35 cellular contexts compared by ENCODE assay signal in the genomic region with DNA sequence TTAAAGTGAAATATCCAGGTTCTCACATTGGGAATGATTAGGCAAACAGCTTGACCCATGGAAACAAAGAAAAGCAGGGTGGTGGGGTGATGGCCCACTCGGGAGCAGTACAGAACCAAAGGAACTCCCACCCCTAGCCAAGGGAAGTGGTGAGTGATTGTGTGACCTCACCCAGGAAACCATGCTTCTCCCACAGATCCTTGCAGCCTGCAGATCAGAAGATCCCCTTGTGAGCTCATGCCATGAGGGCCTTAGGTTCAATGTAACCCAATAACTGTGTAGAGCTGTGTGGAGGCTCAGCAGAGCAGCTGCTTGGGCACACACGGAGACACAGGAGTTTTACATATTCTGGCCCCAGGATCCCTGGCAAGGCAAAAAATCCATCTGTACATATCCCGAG.
"Had no signal": no experiment of that assay in that cellular context is flagged by ENCODE, and none has a peak within 500 bp of the region (broad histone marks: within the 10 kb centered on the region; RNA-seq: fewer than 3 reads in every experiment).

No MANE protein-coding gene starts in this region.

- H3K4me1 Mint-ChIP-seq: activated B cell treated with CpG ODN at 0.5 μM for 24 hours; activated naive CD4-positive, alpha-beta T cell treated with anti-CD3 and anti-CD28 coated beads, Interleukin-2, amount 10 ng/mL, durations not matched to agents 7 days and 5 days; activated naive CD8-positive, alpha-beta T cell treated with anti-CD3 and anti-CD28 coated beads, Interleukin-2, amount 50 U/mL, for 24 hours; brain had no signal

- H3K4me3 ChIP-seq: K562, Peyer's patch had no signal

- H3K27me3 ChIP-seq: Peyer's patch had no signal

- H3K4me1 ChIP-seq: Peyer's patch had no signal

- DNase-seq: activated B cell treated with CpG ODN at 0.5 μM for 24 hours; activated CD4-positive, alpha-beta memory T cell treated with anti-CD3 and anti-CD28 coated beads, Interleukin-2, amount 10 ng/mL, durations not matched to agents 7 days and 5 days; activated CD4-positive, alpha-beta T cell treated with anti-CD3 and anti-CD28 coated beads for 4 hours; activated CD4-positive, alpha-beta T cell treated with anti-CD3 and anti-CD28 coated beads, Interleukin-2, amount 50 U/mL, for 1 hour; activated CD4-positive, CD25-positive, alpha-beta regulatory T cell treated with anti-CD3 and anti-CD28 coated beads, Interleukin-2, amount 50 U/mL, for 72 hours; activated CD8-positive, alpha-beta memory T cell treated with anti-CD3 and anti-CD28 coated beads for 24 hours; activated naive CD4-positive, alpha-beta T cell treated with anti-CD3 and anti-CD28 coated beads, Interleukin-2, amount 10 ng/mL, durations not matched to agents 7 days and 5 days; activated naive CD8-positive, alpha-beta T cell treated with anti-CD3 and anti-CD28 coated beads, Interleukin-2, amount 50 U/mL, for 24 hours; activated T-cell treated with anti-CD3 and anti-CD28 coated beads, Interleukin-2, amount 50 U/mL, for 24 hours; anterior cingulate cortex; caudate nucleus; NCI-H1048; NCI-H1105 treated with DMSO at 0.1 percent for 48 hours; NCI-H1436; NCI-H1694; NCI-H1930; NCI-H2081 treated with DMSO at 0.1 percent for 48 hours; NCI-H226; NCI-H524 treated with DMSO at 0.1 percent for 48 hours; NCI-H748 treated with DMSO at 0.1 percent for 48 hours; NK-92 treated with Interleukin-12 subunit alpha and Interleukin-12 subunit beta, amount 100 ng/mL, for 24 hours; PC-3; Peyer's patch; RPMI8226; SHP77 treated with DMSO at 0.1 percent for 48 hours; SW 1271; T-helper 1 cell; T-helper 2 cell; T-helper 9 cell had no signal

- ATAC-seq: activated naive CD8-positive, alpha-beta T cell treated with anti-CD3 and anti-CD28 coated beads, Interleukin-2, amount 50 U/mL, for 24 hours; K562; PC-3; SK-N-SH treated with all-trans-retinoic acid at 6 μM for 48 hours had no signal

- H3K27ac ChIP-seq: Peyer's patch, VCaP had no signal

- H3K36me3 ChIP-seq: Peyer's patch had no signal

- H3K27me3 Mint-ChIP-seq: activated B cell treated with CpG ODN at 0.5 μM for 24 hours; activated naive CD4-positive, alpha-beta T cell treated with anti-CD3 and anti-CD28 coated beads, Interleukin-2, amount 10 ng/mL, durations not matched to agents 7 days and 5 days; activated naive CD8-positive, alpha-beta T cell; activated naive CD8-positive, alpha-beta T cell treated with anti-CD3 and anti-CD28 coated beads, Interleukin-2, amount 50 U/mL, for 24 hours; activated T-cell treated with anti-CD3 and anti-CD28 coated beads, Interleukin-2, amount 50 U/mL, for 24 hours had no signal

- H3K36me3 Mint-ChIP-seq: activated naive CD4-positive, alpha-beta T cell treated with anti-CD3 and anti-CD28 coated beads, Interleukin-2, amount 10 ng/mL, durations not matched to agents 7 days and 5 days; activated naive CD8-positive, alpha-beta T cell; brain had no signal

- H3K27ac Mint-ChIP-seq: activated B cell treated with CpG ODN at 0.5 μM for 24 hours; activated CD4-positive, alpha-beta memory T cell treated with anti-CD3 and anti-CD28 coated beads, Interleukin-2, amount 10 ng/mL, durations not matched to agents 7 days and 5 days; activated naive CD4-positive, alpha-beta T cell treated with anti-CD3 and anti-CD28 coated beads, Interleukin-2, amount 10 ng/mL, durations not matched to agents 7 days and 5 days; activated naive CD8-positive, alpha-beta T cell; activated naive CD8-positive, alpha-beta T cell treated with anti-CD3 and anti-CD28 coated beads, Interleukin-2, amount 50 U/mL, for 24 hours; activated T-cell treated with anti-CD3 and anti-CD28 coated beads, Interleukin-2, amount 50 U/mL, for 24 hours; activated T-helper 1 cell treated with anti-CD3 and anti-CD28 coated beads, Interleukin-12 subunit alpha, Interleukin-12 subunit beta, Interleukin-2, Interleukin-4 antibody, amounts not matched to agents 30 ng/mL and 10 ng/mL and 1 ng/mL, durations not matched to agents 14 hours and 24 hours and 36 hours; brain had no signal

- H3K4me3 Mint-ChIP-seq: activated B cell treated with CpG ODN at 0.5 μM for 24 hours; activated CD4-positive, alpha-beta memory T cell treated with anti-CD3 and anti-CD28 coated beads, Interleukin-2, amount 10 ng/mL, durations not matched to agents 7 days and 5 days; activated naive CD4-positive, alpha-beta T cell treated with anti-CD3 and anti-CD28 coated beads, Interleukin-2, amount 10 ng/mL, durations not matched to agents 7 days and 5 days; activated naive CD8-positive, alpha-beta T cell; activated naive CD8-positive, alpha-beta T cell treated with anti-CD3 and anti-CD28 coated beads, Interleukin-2, amount 50 U/mL, for 24 hours; activated T-cell treated with anti-CD3 and anti-CD28 coated beads, Interleukin-2, amount 50 U/mL, for 24 hours; activated T-helper 1 cell treated with anti-CD3 and anti-CD28 coated beads, Interleukin-12 subunit alpha, Interleukin-12 subunit beta, Interleukin-2, Interleukin-4 antibody, amounts not matched to agents 30 ng/mL and 10 ng/mL and 1 ng/mL, durations not matched to agents 14 hours and 24 hours and 36 hours; brain had no signal
